ENCODE assay signal across 9 cellular contexts in genomic region chr2:136212426-136213378, GRCh38.
DNase-seq lines count a peak whose midpoint lies in the region; ATAC-seq lines count a peak whose summit lies in the region.
"Had no signal": no experiment of that assay in that cellular context is flagged by ENCODE, and none has a peak within 500 bp of the region (broad histone marks: within the 10 kb centered on the region; RNA-seq: fewer than 3 reads in every experiment).

No MANE protein-coding gene starts in this region.

- no peak overlapping the region for H3K4me3 ChIP-seq in thymus (ENCODE audit: low read length)
- H3K4me3 ChIP-seq: PC-9 had no signal

- 55% methylated on average over 5 of the region's 5 CpGs for WGBS in thymus

- ATAC-seq in HG02938 (IDR thresholded peaks at IDR 0.05; ENCODE audit: unreplicated experiment), result peak; percentile 85

- H3K9me3 ChIP-seq in thymus (ENCODE audit: control insufficient read depth), result no peaks in the 10 kb centered on the region

- no peaks in the 10 kb centered on the region for H3K36me3 ChIP-seq in thymus (ENCODE audit: control insufficient read depth, insufficient read depth)

- H3K27ac ChIP-seq in thymus (ENCODE audit: low read depth), result peak overlapping the region; percentile 15
- H3K27ac ChIP-seq: PC-9 had no signal

- H3K4me1 ChIP-seq in thymus (ENCODE audit: control insufficient read depth, insufficient read depth, low read length), result peaks cover 37% of the 10 kb centered on the region

- peak; percentile 27 for DNase-seq in stimulated activated CD4-positive, alpha-beta T cell treated with anti-CD3 and anti-CD28 coated beads, Interleukin-4, amount 100 ng/mL, for 24 hours
- no peak for DNase-seq in stimulated activated CD4-positive, alpha-beta T cell treated with anti-CD3 and anti-CD28 coated beads, Interleukin-12 subunit alpha, Interleukin-12 subunit beta, amount 100 ng/mL, for 4 hours
- peak; percentile 13 for DNase-seq in T-helper 9 cell
- DNase-seq in NK-92 (lab: John Stamatoyannopoulos, UW; ENCODE audit: unreplicated experiment), result no peak
- no peak for DNase-seq in GM19240 (ENCODE audit: insufficient read length, low spot score)
- no peak for DNase-seq in dermis blood vessel endothelial cell
- DNase-seq: PC-9 had no signal

- H3K27me3 ChIP-seq in thymus (ENCODE audit: control insufficient read depth, insufficient read depth), result no peaks in the 10 kb centered on the region

Comparison
In these comparisons a context has a peak if more than half of its experiments do, and no peak if none do; other contexts are left out.
1. DNase-seq: peak in stimulated activated CD4-positive, alpha-beta T cell treated with anti-CD3 and anti-CD28 coated beads, Interleukin-4, amount 100 ng/mL, for 24 hours (single experiment) and T-helper 9 cell (single experiment); none in stimulated activated CD4-positive, alpha-beta T cell treated with anti-CD3 and anti-CD28 coated beads, Interleukin-12 subunit alpha, Interleukin-12 subunit beta, amount 100 ng/mL, for 4 hours (single experiment), NK-92 (single experiment), GM19240 (single experiment) and dermis blood vessel endothelial cell (single experiment).